ENCODE assay signal across 8 cellular contexts in the genomic region with DNA sequence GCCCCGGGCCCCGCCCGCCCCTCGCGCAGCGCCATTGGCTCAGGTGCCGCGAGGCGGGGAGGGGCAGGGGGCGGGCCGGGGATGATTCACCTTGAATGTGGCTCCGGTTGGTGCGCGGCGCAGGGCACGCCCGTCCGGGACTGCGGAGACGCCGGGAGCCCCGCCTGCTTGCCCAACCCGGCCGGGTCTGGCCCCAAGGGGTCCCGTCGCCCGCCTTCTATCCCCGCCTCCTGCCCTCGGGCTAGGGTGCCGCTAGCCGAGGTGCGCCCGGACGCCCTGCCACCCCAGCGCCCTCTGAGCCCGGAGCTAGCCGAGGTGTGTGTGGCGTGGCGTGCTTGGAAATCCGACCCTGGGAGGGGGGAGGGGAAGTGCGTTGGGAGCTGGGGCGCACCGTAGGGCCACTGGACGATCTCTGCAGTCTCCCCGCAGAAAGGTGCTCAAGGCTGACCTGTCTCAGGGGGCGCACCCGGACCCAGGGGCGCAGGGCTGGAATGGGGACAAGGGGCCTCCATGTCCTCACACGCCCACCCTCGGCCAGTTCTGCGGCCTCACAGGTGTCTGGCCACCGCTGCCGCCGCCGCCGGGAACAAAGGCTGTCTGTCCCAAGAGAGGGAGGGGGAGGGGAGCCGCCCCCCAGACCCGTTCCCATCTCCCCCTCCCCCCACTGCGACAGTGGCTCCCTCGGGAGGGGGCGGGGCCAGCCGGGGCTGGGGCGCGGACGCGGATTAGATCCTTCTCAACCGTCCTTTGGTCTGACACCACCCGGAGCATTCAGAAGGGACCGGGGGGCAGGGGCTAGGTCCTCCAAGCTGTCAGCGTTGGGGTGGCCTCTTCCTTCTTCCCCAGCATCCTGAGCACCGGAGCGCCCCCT.
DNase-seq lines count a peak whose midpoint lies in the region; ATAC-seq and TF ChIP-seq lines count a peak whose summit lies in the region.

No MANE protein-coding gene starts in this region.

- no peaks in the 10 kb centered on the region for H3K9me3 ChIP-seq in breast epithelium
- H3K9me3 ChIP-seq in mucosa of descending colon = no peaks in the 10 kb centered on the region

- TF ChIP-seq POLR2A in breast epithelium (IDR thresholded peaks at IDR 0.05) = no peak

- H3K4me3 ChIP-seq in breast epithelium (peak overlapping the region; percentile 24 to 73 (median 71)), mucosa of descending colon (no peak overlapping the region)

- H3K36me3 ChIP-seq in breast epithelium (no peaks in the 10 kb centered on the region), mucosa of descending colon (ENCODE audit: low read depth) (no peaks in the 10 kb centered on the region)

- peaks cover 14 to 79% of the 10 kb centered on the region in 2 donors for H3K27me3 ChIP-seq in breast epithelium

- TF ChIP-seq CTCF in breast epithelium (IDR thresholded peaks at IDR 0.05) = no peak
- TF ChIP-seq CTCF in mucosa of descending colon (IDR thresholded peaks at IDR 0.05) = no peak

- intact Hi-C loops in breast epithelium (cut with DNase I; ENCODE audit: low total_unique reads) = no loop called here
- intact Hi-C loops in mucosa of descending colon (cut with DNase I, micrococcal nuclease) = no loop called here

- ATAC-seq in GM21576 (IDR thresholded peaks at IDR 0.05; ENCODE audit: unreplicated experiment) = peak; percentile 42
- peak; percentile 92 for ATAC-seq in mucosa of descending colon
- no peak for ATAC-seq in HG02678 (IDR thresholded peaks at IDR 0.05; ENCODE audit: unreplicated experiment)

- DNase-seq in ACHN (peak; percentile 96), NCI-H187 (lab: John Stamatoyannopoulos, UW) (peak; percentile 95), UCSD-AML1 (lab: John Stamatoyannopoulos, UW; ENCODE audit: unreplicated experiment) (peak; percentile 19), breast epithelium (ENCODE audit: low spot score in 2 of 2) (peak; percentile 78 to 88), mucosa of descending colon (peak; percentile 88 to 91 (median 90))
- peak; percentile 70 for DNase-seq in stimulated activated CD8-positive, alpha-beta memory T cell treated with anti-CD3 and anti-CD28 coated beads, Interleukin-4, amount 100 ng/mL, for 24 hours (ENCODE audit: low read depth)

- in situ Hi-C loops in ACHN (cut with HindIII; ENCODE audit: low pct_ligation_motif_present, low pct_unique_long_range_greater_than_20kb, low sequenced_read_pairs) = no loop called here

- H3K27ac ChIP-seq in breast epithelium = peak overlapping the region; percentile 72 to 83

- H3K4me1 ChIP-seq in breast epithelium (peaks cover 3 to 16% of the 10 kb centered on the region in 2 donors), mucosa of descending colon (ENCODE audit: low read depth) (peaks cover 63% of the 10 kb centered on the region)

Comparison
In these comparisons a context has a peak if more than half of its experiments do, and no peak if none do; other contexts are left out.
1. DNase-seq: peak in every context shown above with its lines; median percentile 96 in ACHN; 95 in NCI-H187; 90 in mucosa of descending colon; 83 in breast epithelium; 70 in stimulated activated CD8-positive, alpha-beta memory T cell treated with anti-CD3 and anti-CD28 coated beads, Interleukin-4, amount 100 ng/mL, for 24 hours; 19 in UCSD-AML1.